Comparison of ENCODE assay signal across 33 cellular contexts in genomic region chr7:125512373-125512772, GRCh38.
DNase-seq lines count a peak whose midpoint lies in the region; ATAC-seq, FAIRE-seq and TF ChIP-seq lines count a peak whose summit lies in the region.
"Had no signal": no experiment of that assay in that cellular context is flagged by ENCODE, and none has a peak within 500 bp of the region (broad histone marks: within the 10 kb centered on the region; RNA-seq: fewer than 3 reads in every experiment).

No MANE protein-coding gene starts in this region.

- H3K56ac ChIP-seq in H1 (replicated peaks; ENCODE audit: insufficient read length, low read depth, low read length): no peak overlapping the region

- no peaks in the 10 kb centered on the region for H3K79me2 ChIP-seq in H1 (ENCODE audit: control insufficient read depth in 1 of 2, insufficient read depth in 2 of 2, low read length in 2 of 2)

- H2AK5ac ChIP-seq in H1 (ENCODE audit: low read depth, low read length): no peak overlapping the region

- no peak overlapping the region for H2BK120ac ChIP-seq in H1 (replicated peaks; ENCODE audit: low read depth, low read length)

- no peak overlapping the region for H4K8ac ChIP-seq in H1 (ENCODE audit: extremely low read depth, insufficient read depth, low read length)

- no peak for TF ChIP-seq POLR2A in H1 (IDR thresholded peaks at IDR 0.05; ENCODE audit: control extremely low read depth in 1 of 2, low read depth in 2 of 2, low read length in 2 of 2)

- WGBS in H1 (ENCODE audit: extremely low coverage in 1 of 2, insufficient coverage in 1 of 2, insufficient read length in 1 of 2, insufficient replicate concordance in 2 of 2, low coverage in 1 of 2, low lambda C conversion rate in 2 of 2, missing lambda C conversion rate in 1 of 2), 2 experiments: 83% methylated on average over 1 of the region's 1 CpG; no CpG with 5 or more reads in 1 of the 2 experiments

- ATAC-seq in natural killer cell (peak; percentile 39 to 90 (median 60)), GM19035 (IDR thresholded peaks at IDR 0.05; ENCODE audit: unreplicated experiment) (no peak)
- ATAC-seq in natural killer cell treated with Interleukin-12 subunit alpha and Interleukin-12 subunit beta and Interleukin-15 and Interleukin-18, amount 100 ng/mL, for 72 hours: no peak
- ATAC-seq: A549; CD8-positive, alpha-beta T cell had no signal

- TF ChIP-seq CTCF in natural killer cell (IDR thresholded peaks at IDR 0.05) (no peak), H1 (IDR thresholded peaks at IDR 0.05; ENCODE audit: control extremely low read depth in 1 of 3, insufficient read depth in 1 of 3, low read depth in 1 of 3, low read length in 3 of 3) (no peak)

- intact Hi-C loops in natural killer cell (cut with micrococcal nuclease): no loop called here

- H3K27me3 Mint-ChIP-seq in natural killer cell (ENCODE audit: low read depth in 2 of 2) (no peaks in the 10 kb centered on the region), immature natural killer cell (ENCODE audit: low read depth in 3 of 3) (no peaks in the 10 kb centered on the region)
- H3K27me3 Mint-ChIP-seq in natural killer cell treated with Interleukin-12 subunit alpha and Interleukin-12 subunit beta and Interleukin-15 and Interleukin-18, amount 100 ng/mL, for 72 hours: no peaks in the 10 kb centered on the region
- H3K27me3 Mint-ChIP-seq: B cell; CD4-positive, alpha-beta memory T cell; CD4-positive, alpha-beta T cell; CD4-positive, CD25-positive, alpha-beta regulatory T cell; CD8-positive, alpha-beta memory T cell had no signal

- H3K14ac ChIP-seq in H1 (ENCODE audit: insufficient read length): no peak overlapping the region

- no peak overlapping the region for H3K9ac ChIP-seq in H1 (replicated peaks in 1 of 4; ENCODE audit: extremely low read depth in 1 of 4, low read depth in 3 of 4, low read length in 3 of 4)
- H3K9ac ChIP-seq: BLaER1; BLaER1 treated with 17β-estradiol and CSF1 and Interleukin-3, amounts not matched to agents 10 nM and 100 nM had no signal

- no peaks in the 10 kb centered on the region for H3K23me2 ChIP-seq in H1 (ENCODE audit: low read depth, low read length)

- H3K23ac ChIP-seq in H1 (ENCODE audit: insufficient read length): no peak overlapping the region

- POLR2A ChIA-PET in H1 (lab: Charles Lee; ENCODE audit: partially characterized antibody): no interaction called here

- H2BK5ac ChIP-seq in H1 (ENCODE audit: low read depth, low read length): no peak overlapping the region

- no peaks in the 10 kb centered on the region for H3K27me3 ChIP-seq in H1 (replicated peaks in 1 of 4; ENCODE audit: control insufficient read depth in 3 of 4, extremely low read depth in 1 of 4, insufficient read depth in 3 of 4, low read length in 3 of 4)
- H3K27me3 ChIP-seq: BE2C; BLaER1; BLaER1 treated with 17β-estradiol and CSF1 and Interleukin-3, amounts not matched to agents 10 nM and 100 nM had no signal

- no peak for FAIRE-seq in H1 (lab: Jason Lieb, UNC)

- peaks cover 29 to 33% of the 10 kb centered on the region in 2 donors for H3K4me1 Mint-ChIP-seq in natural killer cell
- H3K4me1 Mint-ChIP-seq in natural killer cell treated with Interleukin-12 subunit alpha and Interleukin-12 subunit beta and Interleukin-15 and Interleukin-18, amount 100 ng/mL, for 72 hours (ENCODE audit: low read depth in 2 of 2): peaks cover 11 to 19% of the 10 kb centered on the region in 2 donors
- H3K4me1 Mint-ChIP-seq in immature natural killer cell: peaks cover 31 to 35% of the 10 kb centered on the region in 2 donors
- H3K4me1 Mint-ChIP-seq: B cell; CD14-positive monocyte; CD4-positive, alpha-beta memory T cell; CD4-positive, CD25-positive, alpha-beta regulatory T cell; CD8-positive, alpha-beta memory T cell had no signal

- CTCF ChIA-PET in H1 (lab: Charles Lee; ENCODE audit: partially characterized antibody): no interaction called here

- no peak overlapping the region for H2BK15ac ChIP-seq in H1 (ENCODE audit: low read length)

- no peaks in the 10 kb centered on the region for H3K9me3 Mint-ChIP-seq in natural killer cell
- no peaks in the 10 kb centered on the region for H3K9me3 Mint-ChIP-seq in natural killer cell treated with Interleukin-12 subunit alpha and Interleukin-12 subunit beta and Interleukin-15 and Interleukin-18, amount 100 ng/mL, for 72 hours
- peaks cover 0 to 5% (median 0%) of the 10 kb centered on the region in 6 donors for H3K9me3 Mint-ChIP-seq in immature natural killer cell

- no peaks in the 10 kb centered on the region for H3K36me3 ChIP-seq in H1 (ENCODE audit: control insufficient read depth in 2 of 4, insufficient read depth in 4 of 4, low read length in 3 of 4)
- H3K36me3 ChIP-seq: BE2C; BLaER1; BLaER1 treated with 17β-estradiol and CSF1 and Interleukin-3, amounts not matched to agents 10 nM and 100 nM had no signal

- H3K27ac Mint-ChIP-seq in natural killer cell (peak overlapping the region; percentile 58 to 74), immature natural killer cell (peak overlapping the region in 3 of 6 donors; percentile 6 to 34 (median 31))
- H3K27ac Mint-ChIP-seq in natural killer cell treated with Interleukin-12 subunit alpha and Interleukin-12 subunit beta and Interleukin-15 and Interleukin-18, amount 100 ng/mL, for 72 hours: no peak overlapping the region
- H3K27ac Mint-ChIP-seq: B cell; CD14-positive monocyte; CD4-positive, alpha-beta memory T cell; CD4-positive, alpha-beta T cell; CD4-positive, CD25-positive, alpha-beta regulatory T cell; CD8-positive, alpha-beta memory T cell; CD8-positive, alpha-beta T cell had no signal

- H3K4ac ChIP-seq in H1 (replicated peaks; ENCODE audit: insufficient read length, low read depth, low read length): no peak overlapping the region

- H3K18ac ChIP-seq in H1 (ENCODE audit: extremely low read depth, low read length): no peak overlapping the region

- H2AFZ ChIP-seq in H1 (ENCODE audit: low read length): 0 out of 2 replicates have a peak overlapping the region, but pooled peaks have one; percentile 2

- no peak overlapping the region for H4K91ac ChIP-seq in H1 (replicated peaks; ENCODE audit: insufficient read length, low read length)

- no peaks in the 10 kb centered on the region for H4K20me1 ChIP-seq in H1 (replicated peaks in 1 of 2; ENCODE audit: control insufficient read depth in 1 of 2, insufficient read depth in 2 of 2, low read length in 2 of 2)
- H4K20me1 ChIP-seq: BLaER1; BLaER1 treated with 17β-estradiol and CSF1 and Interleukin-3, amounts not matched to agents 10 nM and 100 nM had no signal

- H2BK12ac ChIP-seq in H1 (ENCODE audit: low read depth, low read length): no peak overlapping the region

- DNase-seq in natural killer cell: no peak
- no peak for DNase-seq in natural killer cell treated with Interleukin-12 subunit alpha and Interleukin-12 subunit beta and Interleukin-15 and Interleukin-18, amount 100 ng/mL, for 72 hours (ENCODE audit: low spot score)
- no peak for DNase-seq in H1 (ENCODE audit: low read depth in 1 of 2, low spot score in 2 of 2)
- DNase-seq in immature natural killer cell: peak in 1 of 3 donors; percentile 17
- DNase-seq in CD1c-positive myeloid dendritic cell (ENCODE audit: extremely low spot score): no peak
- DNase-seq: 8988T; ACHN; AML-193; BE2C; C1 segment of cervical spinal cord; Caco-2; Calu3; CD4-positive, alpha-beta memory T cell; CD4-positive, alpha-beta T cell; CD4-positive, CD25-positive, alpha-beta regulatory T cell; CD8-positive, alpha-beta memory T cell; CD8-positive, alpha-beta T cell; COR-L47; DMS 273 treated with DMSO at 0.1 percent for 48 hours; DMS153; DMS53; DMS79; DMS79 treated with DMSO at 0.1 percent for 48 hours; DND-41; EL had no signal

- H3K36me3 Mint-ChIP-seq in natural killer cell (no peaks in the 10 kb centered on the region), immature natural killer cell (no peaks in the 10 kb centered on the region)
- no peaks in the 10 kb centered on the region for H3K36me3 Mint-ChIP-seq in natural killer cell treated with Interleukin-12 subunit alpha and Interleukin-12 subunit beta and Interleukin-15 and Interleukin-18, amount 100 ng/mL, for 72 hours
- H3K36me3 Mint-ChIP-seq: CD14-positive monocyte; CD4-positive, alpha-beta memory T cell; CD4-positive, CD25-positive, alpha-beta regulatory T cell; CD8-positive, alpha-beta memory T cell; CD8-positive, alpha-beta T cell had no signal

- TF ChIP-seq EP300 in H1 (IDR thresholded peaks at IDR 0.05; ENCODE audit: borderline replicate concordance in 1 of 2, low read depth in 2 of 2, low read length in 2 of 2): no peak

- H3K9me3 ChIP-seq in H1 (ENCODE audit: insufficient read depth in 2 of 2, low read depth in 1 of 2, low read length in 1 of 2): no peaks in the 10 kb centered on the region
- H3K9me3 ChIP-seq: A549; BE2C; BLaER1; BLaER1 treated with 17β-estradiol and CSF1 and Interleukin-3, amounts not matched to agents 10 nM and 100 nM; Caco-2 had no signal

- no peak overlapping the region for H3K27ac ChIP-seq in H1 (ENCODE audit: low read depth, low read length)
- H3K27ac ChIP-seq: 22Rv1; A549; BLaER1; BLaER1 treated with 17β-estradiol and CSF1 and Interleukin-3, amounts not matched to agents 10 nM and 100 nM; C4-2B had no signal

- H2BK20ac ChIP-seq in H1 (ENCODE audit: low read length): no peak overlapping the region

- H3K4me3 Mint-ChIP-seq in natural killer cell: peak overlapping the region; percentile 35
- H3K4me3 Mint-ChIP-seq in natural killer cell treated with Interleukin-12 subunit alpha and Interleukin-12 subunit beta and Interleukin-15 and Interleukin-18, amount 100 ng/mL, for 72 hours: no peak overlapping the region
- H3K4me3 Mint-ChIP-seq in immature natural killer cell: peak overlapping the region in 3 of 5 donors; percentile 17 to 18 (median 18)
- H3K4me3 Mint-ChIP-seq: B cell; CD14-positive monocyte; CD4-positive, alpha-beta memory T cell; CD4-positive, alpha-beta T cell; CD4-positive, CD25-positive, alpha-beta regulatory T cell; CD8-positive, alpha-beta memory T cell; CD8-positive, alpha-beta T cell had no signal

- H3K79me1 ChIP-seq in H1 (ENCODE audit: low read depth, low read length): no peaks in the 10 kb centered on the region

- H3K4me3 ChIP-seq in H1 (ENCODE audit: extremely low read depth in 1 of 4, insufficient read depth in 2 of 4, low read depth in 3 of 4, low read length in 4 of 4): no peak overlapping the region
- H3K4me3 ChIP-seq: A549; BLaER1; BLaER1 treated with 17β-estradiol and CSF1 and Interleukin-3, amounts not matched to agents 10 nM and 100 nM had no signal

- no peak overlapping the region for H4K5ac ChIP-seq in H1 (ENCODE audit: insufficient read length, low read depth, low read length)

- no peaks in the 10 kb centered on the region for H3K4me1 ChIP-seq in H1 (replicated peaks in 1 of 4; ENCODE audit: control insufficient read depth in 3 of 4, insufficient read depth in 4 of 4, low read length in 3 of 4)
- H3K4me1 ChIP-seq: A549; BE2C; BLaER1; BLaER1 treated with 17β-estradiol and CSF1 and Interleukin-3, amounts not matched to agents 10 nM and 100 nM; Caco-2 had no signal

- no peak overlapping the region for H3K4me2 ChIP-seq in H1 (ENCODE audit: insufficient read depth in 1 of 2, low read depth in 2 of 2, low read length in 2 of 2)
- H3K4me2 ChIP-seq: A549; BLaER1; BLaER1 treated with 17β-estradiol and CSF1 and Interleukin-3, amounts not matched to agents 10 nM and 100 nM had no signal

- TF ChIP-seq RAD21 in H1 (IDR thresholded peaks at IDR 0.05 in 1 of 2, conservative IDR thresholded peaks at IDR 0.05 in 1 of 2; ENCODE audit: low read depth in 2 of 2, low read length in 2 of 2): no peak

Comparison
In these comparisons a context has a peak if more than half of its experiments do, and no peak if none do; other contexts are left out.
1. ATAC-seq: peak in natural killer cell (3 of 3); none in natural killer cell treated with Interleukin-12 subunit alpha and Interleukin-12 subunit beta and Interleukin-15 and Interleukin-18, amount 100 ng/mL, for 72 hours (0 of 2) and GM19035 (single experiment).
2. H3K27ac Mint-ChIP-seq: peak in natural killer cell (2 of 2); none in natural killer cell treated with Interleukin-12 subunit alpha and Interleukin-12 subunit beta and Interleukin-15 and Interleukin-18, amount 100 ng/mL, for 72 hours (0 of 2).